ENCODE assay signal across 25 cellular contexts in genomic region chr2:219473511-219473910, GRCh38. TPM values are rescaled to one million over a fixed set of nuclear protein-coding genes. Genes with fewer than 3 reads are reported as not detected.
A peak's percentile ranks its signal among the peaks of the same experiment; 100 is the strongest.
DNase-seq lines count a peak whose midpoint lies in the region; ATAC-seq and TF ChIP-seq lines count a peak whose summit lies in the region.
"Had no signal": no experiment of that assay in that cellular context is flagged by ENCODE, and none has a peak within 500 bp of the region (broad histone marks: within the 10 kb centered on the region; RNA-seq: fewer than 3 reads in every experiment).

No MANE protein-coding gene starts in this region.

- H3K9ac ChIP-seq in muscle layer of colon (ENCODE audit: low read length) = no peak overlapping the region
- H3K9ac ChIP-seq: BLaER1 had no signal

- DNase-seq in left ventricle myocardium inferior (no peak), heart left ventricle (no peak), coronary artery (ENCODE audit: low spot score) (no peak), tibial artery (no peak)
- no peak for DNase-seq in effector memory CD8-positive, alpha-beta T cell
- DNase-seq in activated CD4-positive, alpha-beta T cell treated with anti-CD3 and anti-CD28 coated beads for 4 hours = no peak
- DNase-seq: CD4-positive, CD25-positive, alpha-beta regulatory T cell; H7; Kasumi-1; MV-4-11; NCI-H1105; NCI-H1436 treated with DMSO at 0.1 percent for 48 hours; NCI-H187 treated with DMSO at 0.1 percent for 48 hours; NCI-H2171 treated with DMSO at 0.1 percent for 48 hours; NCI-H345; NCI-H524; NCI-H774; PC-3 had no signal

- no peak overlapping the region for H3K4me3 ChIP-seq in left ventricle myocardium inferior
- H3K4me3 ChIP-seq in heart left ventricle = no peak overlapping the region
- H3K4me3 ChIP-seq in coronary artery = no peak overlapping the region
- H3K4me3 ChIP-seq in muscle layer of colon (ENCODE audit: low read depth in 1 of 2, low read length in 2 of 2) = no peak overlapping the region
- no peak overlapping the region for H3K4me3 ChIP-seq in tibial artery
- H3K4me3 ChIP-seq: BLaER1, K562 had no signal

- ATAC-seq in heart left ventricle = no peak
- ATAC-seq in effector memory CD8-positive, alpha-beta T cell (replicated peaks) = no peak
- ATAC-seq: K562, PC-3 had no signal

- no peak overlapping the region for H3K4me3 Mint-ChIP-seq in effector memory CD8-positive, alpha-beta T cell
- H3K4me3 Mint-ChIP-seq: CD4-positive, CD25-positive, alpha-beta regulatory T cell had no signal

- WGBS in heart left ventricle, 4 donors = 66 to 81% (median 73%) methylated on average over 7 to 18 of the region's 18 CpGs

- H3K27me3 Mint-ChIP-seq in effector memory CD8-positive, alpha-beta T cell = peaks cover 21 to 52% of the 10 kb centered on the region in 2 donors

- no peaks in the 10 kb centered on the region for H3K36me3 Mint-ChIP-seq in effector memory CD8-positive, alpha-beta T cell (ENCODE audit: insufficient read depth)
- H3K36me3 Mint-ChIP-seq: CD4-positive, CD25-positive, alpha-beta regulatory T cell had no signal

- no peaks in the 10 kb centered on the region for H3K9me3 Mint-ChIP-seq in effector memory CD8-positive, alpha-beta T cell
- H3K9me3 Mint-ChIP-seq: CD4-positive, CD25-positive, alpha-beta regulatory T cell had no signal

- no peak for TF ChIP-seq CTCF in left ventricle myocardium inferior (IDR thresholded peaks at IDR 0.05; ENCODE audit: borderline replicate concordance)
- TF ChIP-seq CTCF in heart left ventricle (IDR thresholded peaks at IDR 0.05) = no peak
- TF ChIP-seq CTCF in coronary artery (IDR thresholded peaks at IDR 0.05) = no peak
- TF ChIP-seq CTCF in tibial artery (IDR thresholded peaks at IDR 0.05) = no peak

- H3K4me1 ChIP-seq in left ventricle myocardium inferior (peaks cover 61% of the 10 kb centered on the region), heart left ventricle (peaks cover 0 to 56% (median 8%) of the 10 kb centered on the region in 12 donors), muscle layer of colon (ENCODE audit: insufficient read depth, low read length) (peaks cover 22% of the 10 kb centered on the region), tibial artery (peaks cover 0 to 51% (median 11%) of the 10 kb centered on the region in 4 donors)

- peaks cover 4 to 6% of the 10 kb centered on the region in 2 donors for H3K4me1 Mint-ChIP-seq in effector memory CD8-positive, alpha-beta T cell (ENCODE audit: low read depth in 2 of 2)

- intact Hi-C loops in left ventricle myocardium inferior (cut with micrococcal nuclease) = no loop called here
- intact Hi-C loops in heart left ventricle (cut with DNase I) = loop anchor here in 1 of 10 donors (10.0 kb wide), 1 partner anchor 69 kb away; no protein-coding TSS in a partner anchor
- intact Hi-C loops in tibial artery (cut with DNase I; ENCODE audit: low total_unique reads) = no loop called here

- H3K36me3 ChIP-seq in left ventricle myocardium inferior = peaks cover 9% of the 10 kb centered on the region
- H3K36me3 ChIP-seq in heart left ventricle = peaks cover 0 to 31% (median 3%) of the 10 kb centered on the region in 9 donors
- peaks cover 57% of the 10 kb centered on the region for H3K36me3 ChIP-seq in muscle layer of colon (ENCODE audit: insufficient read depth, low read length)
- peaks cover 84 to 94% (median 88%) of the 10 kb centered on the region in 3 donors for H3K36me3 ChIP-seq in tibial artery

- no peak for TF ChIP-seq POLR2A in heart left ventricle (IDR thresholded peaks at IDR 0.05)

- no peak overlapping the region for H3K27ac Mint-ChIP-seq in effector memory CD8-positive, alpha-beta T cell
- H3K27ac Mint-ChIP-seq: CD4-positive, CD25-positive, alpha-beta regulatory T cell had no signal

- H3K27me3 ChIP-seq in left ventricle myocardium inferior (ENCODE audit: low read depth) = peaks cover 26% of the 10 kb centered on the region
- H3K27me3 ChIP-seq in heart left ventricle = no peaks in the 10 kb centered on the region
- no peaks in the 10 kb centered on the region for H3K27me3 ChIP-seq in muscle layer of colon (ENCODE audit: control insufficient read depth in 1 of 2, insufficient read depth in 2 of 2, low read length in 2 of 2)
- H3K27me3 ChIP-seq in tibial artery = no peaks in the 10 kb centered on the region
- H3K27me3 ChIP-seq: BLaER1 had no signal

- H3K9me3 ChIP-seq in left ventricle myocardium inferior (replicated peaks) = no peaks in the 10 kb centered on the region
- H3K9me3 ChIP-seq in heart left ventricle = no peaks in the 10 kb centered on the region
- no peaks in the 10 kb centered on the region for H3K9me3 ChIP-seq in muscle layer of colon (ENCODE audit: low read length)
- no peaks in the 10 kb centered on the region for H3K9me3 ChIP-seq in tibial artery
- H3K9me3 ChIP-seq: BLaER1 had no signal

- H3K27ac ChIP-seq in left ventricle myocardium inferior (replicated peaks) = peak overlapping the region; percentile 23
- H3K27ac ChIP-seq in heart left ventricle = peak overlapping the region in 4 of 12 donors; percentile 7 to 72 (median 40)
- H3K27ac ChIP-seq in coronary artery = peak overlapping the region; percentile 7 to 78
- peak overlapping the region; percentile 14 for H3K27ac ChIP-seq in muscle layer of colon (ENCODE audit: low read depth, low read length)
- peak overlapping the region; percentile 96 to 97 for H3K27ac ChIP-seq in tibial artery
- H3K27ac ChIP-seq: BLaER1 had no signal

RNA-seq across cellular contexts. Expression of gene GMPPA, which starts 25.2 kb away (rescaled TPM):
- total RNA-seq in left ventricle myocardium inferior (22.0 TPM), heart left ventricle (10 to 100 TPM; 15.8 to 31.6 (median 20.1) TPM)
- 10 to 100 TPM; 18.2 to 35.5 TPM for polyA plus RNA-seq in heart left ventricle

RNA-seq across cellular contexts. Expression of gene SPEG, which starts 38.9 kb away (rescaled TPM):
- total RNA-seq in left ventricle myocardium inferior (145 TPM), heart left ventricle (100 to 1,000 TPM in 6 of 9 donors, 10 to 100 TPM in 3; 93.6 to 150 (median 114) TPM)
- 10 to 100 TPM; 64.8 to 92.2 TPM for polyA plus RNA-seq in heart left ventricle

RNA-seq across cellular contexts. Expression of gene ASIC4, which starts 40.8 kb away (rescaled TPM):
- not detected for total RNA-seq in left ventricle myocardium inferior
- under 1 TPM in 1 of 9 donors, not detected in 8; 0.10 TPM for total RNA-seq in heart left ventricle
- under 1 TPM; 0.03 to 0.08 TPM for polyA plus RNA-seq in heart left ventricle
- total RNA-seq: SK-MEL-5 had no signal
- polyA plus RNA-seq: AG04450; CD4-positive, CD25-positive, alpha-beta regulatory T cell had no signal

RNA-seq across cellular contexts. Expression of gene DES, which starts 55.3 kb away (rescaled TPM):
- total RNA-seq in left ventricle myocardium inferior (15,954 TPM), heart left ventricle (over 10,000 TPM in 8 of 9 donors, 1,000 to 10,000 TPM in 1; 9,618 to 28,674 (median 17,979) TPM)
- polyA plus RNA-seq in heart left ventricle = over 10,000 TPM; 15,024 to 19,385 TPM
- total RNA-seq: CD4-positive, CD25-positive, alpha-beta regulatory T cell; HT-29; M059J; PC-3; SK-MEL-5 had no signal
- polyA plus RNA-seq: CD4-positive, CD25-positive, alpha-beta regulatory T cell had no signal
